ENCODE assay signal across 19 cellular contexts in the genomic region with DNA sequence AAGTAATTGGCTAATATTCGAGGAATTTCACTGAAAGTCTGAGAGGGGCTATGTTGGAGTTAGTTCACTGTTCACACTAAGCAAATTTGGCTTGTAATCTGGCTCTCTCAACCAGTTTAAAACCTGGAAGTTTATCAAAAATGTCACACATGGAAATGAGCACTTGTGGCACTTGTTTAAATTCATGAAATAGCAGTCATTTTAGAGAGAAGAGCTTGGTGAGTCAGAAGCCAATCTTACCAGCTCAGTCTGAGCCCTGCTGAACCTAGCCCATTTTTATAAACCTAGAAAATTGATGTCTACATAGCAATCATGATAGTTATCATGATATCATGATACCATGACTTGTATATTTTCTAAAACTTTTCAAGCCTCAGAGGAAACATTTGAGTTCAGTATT.
DNase-seq lines count a peak whose midpoint lies in the region; ATAC-seq and TF ChIP-seq lines count a peak whose summit lies in the region.
"Had no signal": no experiment of that assay in that cellular context is flagged by ENCODE, and none has a peak within 500 bp of the region (broad histone marks: within the 10 kb centered on the region; RNA-seq: fewer than 3 reads in every experiment).

No MANE protein-coding gene starts in this region.

- H3K4me1 ChIP-seq in osteoblast (ENCODE audit: insufficient read depth, low read length): peaks cover 16% of the 10 kb centered on the region
- H3K4me1 ChIP-seq: prostate gland, SJCRH30 had no signal

- no peaks in the 10 kb centered on the region for H4K20me1 ChIP-seq in osteoblast (ENCODE audit: insufficient read depth, low read length)

- no peak overlapping the region for H3K27ac ChIP-seq in osteoblast (ENCODE audit: low read depth, low read length)
- H3K27ac ChIP-seq: ascending aorta, dorsolateral prefrontal cortex, prostate gland, SJCRH30 had no signal

- TF ChIP-seq CTCF in osteoblast (IDR thresholded peaks at IDR 0.05; ENCODE audit: extremely low read depth, low read depth, low read length): no peak

- no peak overlapping the region for H3K4me3 Mint-ChIP-seq in natural killer cell treated with Interleukin-12 subunit alpha and Interleukin-12 subunit beta and Interleukin-15 and Interleukin-18, amount 100 ng/mL, for 72 hours
- H3K4me3 Mint-ChIP-seq: B cell had no signal

- H3K4me1 Mint-ChIP-seq in natural killer cell treated with Interleukin-12 subunit alpha and Interleukin-12 subunit beta and Interleukin-15 and Interleukin-18, amount 100 ng/mL, for 72 hours (ENCODE audit: low read depth in 2 of 2): no peaks in the 10 kb centered on the region
- H3K4me1 Mint-ChIP-seq: B cell had no signal

- no peaks in the 10 kb centered on the region for H3K9me3 ChIP-seq in osteoblast (ENCODE audit: low read depth, low read length)
- H3K9me3 ChIP-seq: ascending aorta, MG63, prostate gland, SJCRH30 had no signal

- ATAC-seq in HG02970 (IDR thresholded peaks at IDR 0.05; ENCODE audit: low FRiP score, unreplicated experiment): no peak
- no peak for ATAC-seq in natural killer cell treated with Interleukin-12 subunit alpha and Interleukin-12 subunit beta and Interleukin-15 and Interleukin-18, amount 100 ng/mL, for 72 hours

- no peaks in the 10 kb centered on the region for H3K79me2 ChIP-seq in osteoblast (ENCODE audit: insufficient read depth, low read length)

- DNase-seq in AG08396 (ENCODE audit: low spot score): peak; percentile 57
- peak; percentile 65 for DNase-seq in M059J (ENCODE audit: low read depth)
- DNase-seq in fibroblast of gingiva (ENCODE audit: low read depth): peak; percentile 84
- peak; percentile 81 for DNase-seq in osteoblast (ENCODE audit: insufficient read length, low spot score, missing footprints)
- no peak for DNase-seq in GOT3 (lab: John Stamatoyannopoulos, UW)
- no peak for DNase-seq in NCI-H146 treated with DMSO at 0.1 percent for 48 hours (lab: John Stamatoyannopoulos, UW; ENCODE audit: unreplicated experiment)
- no peak for DNase-seq in natural killer cell treated with Interleukin-12 subunit alpha and Interleukin-12 subunit beta and Interleukin-15 and Interleukin-18, amount 100 ng/mL, for 72 hours (ENCODE audit: low spot score)
- DNase-seq: activated naive CD4-positive, alpha-beta T cell; dorsolateral prefrontal cortex; H7; MG63; NCI-H1694 treated with DMSO at 0.1 percent for 48 hours; NCI-H524; SJCRH30; stimulated activated naive CD4-positive, alpha-beta T cell had no signal

- no peak overlapping the region for H2AFZ ChIP-seq in osteoblast (ENCODE audit: low read length)

- no peaks in the 10 kb centered on the region for H3K36me3 Mint-ChIP-seq in natural killer cell treated with Interleukin-12 subunit alpha and Interleukin-12 subunit beta and Interleukin-15 and Interleukin-18, amount 100 ng/mL, for 72 hours

- peaks cover 2 to 9% of the 10 kb centered on the region in 2 donors for H3K27me3 Mint-ChIP-seq in natural killer cell treated with Interleukin-12 subunit alpha and Interleukin-12 subunit beta and Interleukin-15 and Interleukin-18, amount 100 ng/mL, for 72 hours

- no peaks in the 10 kb centered on the region for H3K27me3 ChIP-seq in osteoblast (ENCODE audit: insufficient read depth, low read length)
- H3K27me3 ChIP-seq: ascending aorta, MG63, SJCRH30 had no signal

- no peak overlapping the region for H3K27ac Mint-ChIP-seq in natural killer cell treated with Interleukin-12 subunit alpha and Interleukin-12 subunit beta and Interleukin-15 and Interleukin-18, amount 100 ng/mL, for 72 hours
- H3K27ac Mint-ChIP-seq: B cell had no signal

- peak overlapping the region; percentile 9 for H3K4me2 ChIP-seq in osteoblast (ENCODE audit: insufficient read depth, low read length)

- no peak overlapping the region for H3K4me3 ChIP-seq in osteoblast (ENCODE audit: insufficient read depth, low read length)
- H3K4me3 ChIP-seq: ascending aorta, dorsolateral prefrontal cortex, MG63, prostate gland, SJCRH30 had no signal

- no peaks in the 10 kb centered on the region for H3K36me3 ChIP-seq in osteoblast (ENCODE audit: insufficient read depth, low read length)
- H3K36me3 ChIP-seq: ascending aorta, MG63, prostate gland, SJCRH30 had no signal

- H3K9me3 Mint-ChIP-seq in natural killer cell treated with Interleukin-12 subunit alpha and Interleukin-12 subunit beta and Interleukin-15 and Interleukin-18, amount 100 ng/mL, for 72 hours: no peaks in the 10 kb centered on the region

Comparison
In these comparisons a context has a peak if more than half of its experiments do, and no peak if none do; other contexts are left out.
1. DNase-seq: peak in AG08396 (single experiment), M059J (single experiment), fibroblast of gingiva (single experiment) and osteoblast (single experiment); none in GOT3 (single experiment), NCI-H146 treated with DMSO at 0.1 percent for 48 hours (single experiment) and natural killer cell treated with Interleukin-12 subunit alpha and Interleukin-12 subunit beta and Interleukin-15 and Interleukin-18, amount 100 ng/mL, for 72 hours (single experiment).